Comparison of ENCODE assay signal across 2 cellular contexts in genomic region chr6:71395731-71396409, GRCh38.
TF ChIP-seq lines count a peak whose summit lies in the region.

No MANE protein-coding gene starts in this region.

TF ChIP-seq in A549, 52 proteins besides CTCF, POLR2A, EP300 and RAD21 (continued from another document):
- TF ChIP-seq E2F6 (IDR thresholded peaks at IDR 0.05; ENCODE audit: borderline replicate concordance, low read depth) (no peak), CBX2 (IDR thresholded peaks at IDR 0.05; ENCODE audit: borderline replicate concordance, low read depth) (no peak), KDM1A (IDR thresholded peaks at IDR 0.05; ENCODE audit: low read depth) (no peak), HMGXB4 (CRISPR knock-in tag; IDR thresholded peaks at IDR 0.05; ENCODE audit: borderline replicate concordance) (no peak), ESRRA (IDR thresholded peaks at IDR 0.05; ENCODE audit: borderline replicate concordance, low read length) (no peak), ZC3H11A (IDR thresholded peaks at IDR 0.05) (no peak), MAZ (IDR thresholded peaks at IDR 0.05; ENCODE audit: borderline replicate concordance, low read depth, low read length) (no peak)
TF ChIP-seq in A549: peak in this region for 0.

TF ChIP-seq in GM12878, 131 proteins besides CTCF, POLR2A, EP300 and RAD21 (continued from another document):
- TF ChIP-seq, protein P1, sequence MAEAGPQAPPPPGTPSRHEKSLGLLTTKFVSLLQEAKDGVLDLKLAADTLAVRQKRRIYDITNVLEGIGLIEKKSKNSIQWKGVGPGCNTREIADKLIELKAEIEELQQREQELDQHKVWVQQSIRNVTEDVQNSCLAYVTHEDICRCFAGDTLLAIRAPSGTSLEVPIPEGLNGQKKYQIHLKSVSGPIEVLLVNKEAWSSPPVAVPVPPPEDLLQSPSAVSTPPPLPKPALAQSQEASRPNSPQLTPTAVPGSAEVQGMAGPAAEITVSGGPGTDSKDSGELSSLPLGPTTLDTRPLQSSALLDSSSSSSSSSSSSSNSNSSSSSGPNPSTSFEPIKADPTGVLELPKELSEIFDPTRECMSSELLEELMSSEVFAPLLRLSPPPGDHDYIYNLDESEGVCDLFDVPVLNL (IDR thresholded peaks at IDR 0.05; ENCODE audit: low read depth, low read length), result no peak
- TF ChIP-seq HDGF (IDR thresholded peaks at IDR 0.05), result no peak
TF ChIP-seq in GM12878: peak in this region for 0.
